Comparison of ENCODE assay signal across 8 cellular contexts in genomic region chr6:100257661-100258395, GRCh38.
DNase-seq lines count a peak whose midpoint lies in the region; ATAC-seq and TF ChIP-seq lines count a peak whose summit lies in the region.

No MANE protein-coding gene starts in this region.

- peak overlapping the region; percentile 62 for H3K4me2 ChIP-seq in OCI-LY1 (ENCODE audit: low read length)

- peaks cover 25% of the 10 kb centered on the region for H3K4me1 ChIP-seq in OCI-LY1 (ENCODE audit: insufficient read depth, low read length, severe bottlenecking)

- no peaks in the 10 kb centered on the region for H3K36me3 ChIP-seq in OCI-LY1 (ENCODE audit: insufficient read depth, low read length)

- no peaks in the 10 kb centered on the region for H3F3A ChIP-seq in OCI-LY1 (ENCODE audit: insufficient read depth, low read length)

- H4K20me1 ChIP-seq in OCI-LY1 (ENCODE audit: insufficient read depth, low read length): no peaks in the 10 kb centered on the region

- peak; percentile 44; the same call in 1 of the 2 replicates for TF ChIP-seq CTCF in OCI-LY1 (IDR thresholded peaks at IDR 0.05; ENCODE audit: low read length)

- H3K9me2 ChIP-seq in OCI-LY1 (ENCODE audit: low read depth, low read length): no peaks in the 10 kb centered on the region

- H3K9ac ChIP-seq in OCI-LY1 (ENCODE audit: low read length): peak overlapping the region; percentile 17; the same call in 1 of the 2 replicates

- no peaks in the 10 kb centered on the region for H3K27me3 ChIP-seq in OCI-LY1 (ENCODE audit: insufficient read depth, low read length)

- peak; percentile 79 for ATAC-seq in GM19467 (IDR thresholded peaks at IDR 0.05; ENCODE audit: unreplicated experiment)
- ATAC-seq in HG03439 (IDR thresholded peaks at IDR 0.05; ENCODE audit: unreplicated experiment): peak; percentile 92

- peak overlapping the region; percentile 85 for H2AFZ ChIP-seq in OCI-LY1 (ENCODE audit: low read length)

- no peaks in the 10 kb centered on the region for H3K9me3 ChIP-seq in OCI-LY1 (ENCODE audit: low read length)

- H3K27ac ChIP-seq in OCI-LY1 (ENCODE audit: low read depth, low read length, poor library complexity, severe bottlenecking): no peak overlapping the region

- peak overlapping the region; percentile 36 for H3K4me3 ChIP-seq in OCI-LY1 (ENCODE audit: low read depth, low read length, poor library complexity, severe bottlenecking)

- DNase-seq in DMS153 (lab: John Stamatoyannopoulos, UW) (peak; percentile 31), fibroblast of gingiva (ENCODE audit: low read depth) (peak; percentile 71), RPMI8226 (no peak), medulla oblongata (ENCODE audit: extremely low spot score) (no peak)
- DNase-seq in activated naive CD4-positive, alpha-beta T cell treated with anti-CD3 and anti-CD28 coated beads, Interleukin-2, amount 50 U/mL, for 16 hours: no peak

- H3K79me2 ChIP-seq in OCI-LY1 (ENCODE audit: insufficient read depth, low read length): no peaks in the 10 kb centered on the region

Comparison
In these comparisons a context has a peak if more than half of its experiments do, and no peak if none do; other contexts are left out.
1. DNase-seq: peak in DMS153 (single experiment) and fibroblast of gingiva (single experiment); none in RPMI8226 (single experiment), medulla oblongata (single experiment) and activated naive CD4-positive, alpha-beta T cell treated with anti-CD3 and anti-CD28 coated beads, Interleukin-2, amount 50 U/mL, for 16 hours (single experiment).